In genomic region chr10:77086081-77086480, GRCh38 we compare ENCODE assay signal across 29 cellular contexts.
"Had no signal": no experiment of that assay in that cellular context is flagged by ENCODE, and none has a peak within 500 bp of the region (broad histone marks: within the 10 kb centered on the region; RNA-seq: fewer than 3 reads in every experiment).

No MANE protein-coding gene starts in this region.

- H3K27ac Mint-ChIP-seq: immature natural killer cell; memory B cell; naive thymus-derived CD4-positive, alpha-beta T cell; natural killer cell treated with Interleukin-12 subunit alpha and Interleukin-12 subunit beta and Interleukin-15 and Interleukin-18, amount 100 ng/mL, for 72 hours; stimulated activated memory B cell treated with anti-CD40 and anti-IgM and Interleukin-4, amounts not matched to agents 10 μg/mL and 1 μg/mL and 100 μg/mL, for 72 hours; stimulated activated naive CD8-positive, alpha-beta T cell treated with anti-CD3 and anti-CD28 coated beads, Interleukin-15, amount 100 ng/mL, for 72 hours; type B pancreatic cell had no signal

- H3K27me3 Mint-ChIP-seq: memory B cell; naive thymus-derived CD4-positive, alpha-beta T cell; stimulated activated memory B cell treated with anti-CD40 and anti-IgM and Interleukin-4, amounts not matched to agents 10 μg/mL and 1 μg/mL and 100 μg/mL, for 72 hours; stimulated activated naive CD8-positive, alpha-beta T cell treated with anti-CD3 and anti-CD28 coated beads, Interleukin-15, amount 100 ng/mL, for 72 hours had no signal

- FAIRE-seq: islet of Langerhans, kidney, pancreas, small intestine had no signal

- H3K36me3 ChIP-seq: left ventricle myocardium inferior, pancreas, prostate gland, tibial nerve, vagina had no signal

- H3K9me3 ChIP-seq: left ventricle myocardium inferior, mucosa of descending colon, pancreas, prostate gland, tibial nerve, vagina had no signal

- DNase-seq: hypothalamus; immature natural killer cell; kidney; left ventricle myocardium inferior; midbrain; mucosa of descending colon; naive thymus-derived CD4-positive, alpha-beta T cell; pancreas; posterior cingulate gyrus; retina; right cardiac atrium; small intestine; stimulated activated CD4-positive, alpha-beta T cell treated with anti-CD3 and anti-CD28 coated beads, Interleukin-1b, Interleukin-23, amount 100 ng/mL, for 48 hours; stimulated activated CD4-positive, alpha-beta T cell treated with anti-CD3 and anti-CD28 coated beads, Interleukin-2, amount 100 ng/mL, for 48 hours; stimulated activated CD4-positive, alpha-beta T cell treated with anti-CD3 and anti-CD28 coated beads, Interleukin-4, amount 100 ng/mL, for 4 hours; stimulated activated CD8-positive, alpha-beta memory T cell treated with anti-CD3 and anti-CD28 coated beads, Interleukin-4, amount 100 ng/mL, for 48 hours; stimulated activated naive CD4-positive, alpha-beta T cell treated with Interleukin-2 at 50 U/mL for 16 hours; stimulated activated naive CD8-positive, alpha-beta T cell treated with anti-CD3 and anti-CD28 coated beads, Interleukin-15, amount 100 ng/mL, for 72 hours; substantia nigra had no signal

- H3K27me3 ChIP-seq: pancreas, tibial nerve, vagina had no signal

- H3K4me3 ChIP-seq: left ventricle myocardium inferior, lung, mucosa of descending colon, pancreas, prostate gland, tibial nerve, vagina had no signal

- H3K27ac ChIP-seq: left ventricle myocardium inferior, pancreas, prostate gland, tibial nerve, vagina had no signal

- H3K9me3 Mint-ChIP-seq: immature natural killer cell; memory B cell; natural killer cell treated with Interleukin-12 subunit alpha and Interleukin-12 subunit beta and Interleukin-15 and Interleukin-18, amount 100 ng/mL, for 72 hours; stimulated activated memory B cell treated with anti-CD40 and anti-IgM and Interleukin-4, amounts not matched to agents 10 μg/mL and 1 μg/mL and 100 μg/mL, for 72 hours; stimulated activated naive CD8-positive, alpha-beta T cell treated with anti-CD3 and anti-CD28 coated beads, Interleukin-15, amount 100 ng/mL, for 72 hours; type B pancreatic cell had no signal

- ATAC-seq: mucosa of descending colon; naive thymus-derived CD4-positive, alpha-beta T cell; natural killer cell treated with Interleukin-12 subunit alpha and Interleukin-12 subunit beta and Interleukin-15 and Interleukin-18, amount 100 ng/mL, for 72 hours; pancreas; right cardiac atrium; sciatic nerve; stimulated activated memory B cell treated with anti-CD40 and anti-IgM and Interleukin-4, amounts not matched to agents 10 μg/mL and 1 μg/mL and 100 μg/mL, for 72 hours; stimulated activated naive CD8-positive, alpha-beta T cell treated with anti-CD3 and anti-CD28 coated beads, Interleukin-15, amount 100 ng/mL, for 72 hours had no signal

- H3K4me3 Mint-ChIP-seq: immature natural killer cell; memory B cell; naive thymus-derived CD4-positive, alpha-beta T cell; natural killer cell treated with Interleukin-12 subunit alpha and Interleukin-12 subunit beta and Interleukin-15 and Interleukin-18, amount 100 ng/mL, for 72 hours; stimulated activated memory B cell treated with anti-CD40 and anti-IgM and Interleukin-4, amounts not matched to agents 10 μg/mL and 1 μg/mL and 100 μg/mL, for 72 hours; stimulated activated naive CD8-positive, alpha-beta T cell treated with anti-CD3 and anti-CD28 coated beads, Interleukin-15, amount 100 ng/mL, for 72 hours; type B pancreatic cell had no signal

- H3K36me3 Mint-ChIP-seq: immature natural killer cell; memory B cell; naive thymus-derived CD4-positive, alpha-beta T cell; natural killer cell treated with Interleukin-12 subunit alpha and Interleukin-12 subunit beta and Interleukin-15 and Interleukin-18, amount 100 ng/mL, for 72 hours; stimulated activated memory B cell treated with anti-CD40 and anti-IgM and Interleukin-4, amounts not matched to agents 10 μg/mL and 1 μg/mL and 100 μg/mL, for 72 hours had no signal

- H3K4me1 Mint-ChIP-seq: immature natural killer cell; memory B cell; naive thymus-derived CD4-positive, alpha-beta T cell; stimulated activated memory B cell treated with anti-CD40 and anti-IgM and Interleukin-4, amounts not matched to agents 10 μg/mL and 1 μg/mL and 100 μg/mL, for 72 hours; stimulated activated naive CD8-positive, alpha-beta T cell treated with anti-CD3 and anti-CD28 coated beads, Interleukin-15, amount 100 ng/mL, for 72 hours had no signal

- H3K4me1 ChIP-seq: pancreas, prostate gland, vagina had no signal
